Comparison of ENCODE assay signal across 31 cellular contexts in the genomic region with DNA sequence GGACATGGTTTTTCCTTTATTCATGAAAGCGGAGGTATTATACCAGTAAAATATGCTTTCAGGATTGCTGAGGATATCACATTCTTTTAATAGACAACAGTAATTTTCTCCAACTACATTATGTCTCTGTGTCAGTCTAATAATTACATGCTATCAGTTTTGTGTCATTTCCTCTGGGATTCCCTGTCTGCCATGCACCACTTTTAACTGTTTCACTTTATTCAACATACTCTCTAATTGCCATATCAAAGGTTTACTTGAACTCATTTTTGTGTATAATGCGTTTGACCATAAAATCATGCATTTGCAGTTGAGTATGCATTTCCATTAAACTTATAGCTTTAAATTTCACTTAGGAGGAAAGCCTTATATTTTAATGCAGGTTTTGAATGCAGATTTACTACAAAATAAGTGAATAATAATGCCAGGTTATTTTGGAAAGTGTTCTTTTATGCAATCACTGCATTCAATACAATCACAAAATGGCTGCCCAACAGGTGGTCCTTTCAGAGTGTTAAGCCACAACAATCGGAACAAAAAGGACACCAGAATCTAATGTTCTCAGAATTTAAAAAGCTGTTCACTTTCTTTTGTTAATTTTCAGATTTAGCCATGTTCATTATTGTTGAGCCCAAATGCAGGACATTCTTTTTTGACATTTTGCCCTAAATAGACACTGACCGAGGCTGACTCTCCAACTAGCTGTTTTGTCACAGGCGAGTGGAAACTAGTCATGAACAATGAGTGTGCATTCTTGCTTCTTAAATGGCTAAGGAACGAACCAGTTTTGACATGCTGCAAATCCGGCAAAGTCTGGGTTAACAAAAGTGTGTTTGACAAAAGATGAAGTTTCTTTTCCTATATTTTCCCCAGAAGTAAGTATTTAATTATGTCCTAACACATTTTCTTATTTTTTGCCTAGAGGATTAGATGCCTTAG.
DNase-seq lines count a peak whose midpoint lies in the region.
"Had no signal": no experiment of that assay in that cellular context is flagged by ENCODE, and none has a peak within 500 bp of the region (broad histone marks: within the 10 kb centered on the region; RNA-seq: fewer than 3 reads in every experiment).

No MANE protein-coding gene starts in this region.

- DNase-seq in NCI-H146 (lab: John Stamatoyannopoulos, UW) (peak; percentile 4), NCI-H146 treated with DMSO at 0.1 percent for 48 hours (lab: John Stamatoyannopoulos, UW; ENCODE audit: unreplicated experiment) (no peak), NCI-H69 (lab: John Stamatoyannopoulos, UW) (peak; percentile 80), epithelial cell of prostate (ENCODE audit: low read depth, low spot score) (peak; percentile 16), retina (peak; percentile 54), SKM-1 (lab: John Stamatoyannopoulos, UW; ENCODE audit: unreplicated experiment) (no peak), kidney tubule cell (ENCODE audit: low spot score) (no peak), NCI-H1694 (lab: John Stamatoyannopoulos, UW) (no peak)
- DNase-seq: activated B cell treated with CpG ODN at 0.5 μM for 24 hours; activated CD4-positive, alpha-beta T cell treated with anti-CD3 and anti-CD28 coated beads, Interleukin-2, amount 50 U/mL, for 4 hours; activated CD8-positive, alpha-beta memory T cell treated with anti-CD3 and anti-CD28 coated beads, Interleukin-2, amount 50 U/mL, for 4 hours; activated naive CD4-positive, alpha-beta T cell treated with anti-CD3 and anti-CD28 coated beads, Interleukin-2, amount 50 U/mL, for 16 hours; anterior cingulate cortex; caudate nucleus; CD4-positive, alpha-beta memory T cell; dermis blood vessel endothelial cell; DMS 273 treated with DMSO at 0.1 percent for 48 hours; GDM1; GOT3; head of caudate nucleus; left colon; naive B cell; NCI-H1105; NCI-H2171 treated with DMSO at 0.1 percent for 48 hours; NCI-H82; OCI-M1; Right ventricle myocardium superior; small intestine; stimulated activated CD4-positive, alpha-beta T cell treated with anti-CD3 and anti-CD28 coated beads, Interleukin-2, amount 100 ng/mL, for 24 hours; T-helper 9 cell; upper lobe of left lung had no signal

- H3K27ac ChIP-seq in epithelial cell of prostate, result peak overlapping the region; percentile 48
- H3K27ac ChIP-seq: upper lobe of left lung had no signal

Comparison
In these comparisons a context has a peak if more than half of its experiments do, and no peak if none do; other contexts are left out.
1. DNase-seq: peak in NCI-H146 (single experiment), NCI-H69 (single experiment), epithelial cell of prostate (single experiment) and retina (single experiment); none in NCI-H146 treated with DMSO at 0.1 percent for 48 hours (single experiment), SKM-1 (single experiment), kidney tubule cell (single experiment) and NCI-H1694 (single experiment).